In the genomic region with DNA sequence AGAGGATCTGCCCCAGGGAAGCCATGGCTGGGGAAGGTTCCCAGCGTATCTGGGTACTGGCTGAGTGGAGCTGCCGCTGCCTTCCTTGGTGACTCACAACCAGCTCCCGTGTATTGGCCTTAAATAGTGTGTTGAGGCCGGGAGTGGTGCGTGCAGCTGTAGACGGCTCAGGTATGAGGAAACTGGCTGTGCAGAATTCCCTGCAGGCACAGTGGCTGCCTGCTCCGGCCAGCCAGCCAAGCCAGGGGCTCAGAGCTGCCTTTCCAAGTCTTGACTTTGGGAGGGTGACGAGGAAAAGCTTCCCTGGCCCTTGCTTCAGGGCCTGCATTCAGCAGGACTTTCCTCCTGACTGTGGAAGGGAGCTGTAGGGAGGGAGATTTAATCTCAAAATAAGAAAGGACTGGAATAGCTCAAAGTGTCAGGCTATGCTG, we compare ENCODE assay signal across 17 cellular contexts. TPM values are rescaled to one million over a fixed set of nuclear protein-coding genes. Genes with fewer than 3 reads are reported as not detected.
DNase-seq lines count a peak whose midpoint lies in the region; ATAC-seq, FAIRE-seq and TF ChIP-seq lines count a peak whose summit lies in the region.
"Had no signal": no experiment of that assay in that cellular context is flagged by ENCODE, and none has a peak within 500 bp of the region (broad histone marks: within the 10 kb centered on the region; RNA-seq: fewer than 3 reads in every experiment).

Gene VTCN1 (minus strand): TSS at position 97 of the 431 bp plus-strand sequence. CDS start 72 bp downstream, at position 25.

- H3K27ac ChIP-seq in left ventricle myocardium inferior (replicated peaks), result no peak within 1 kb of the TSS
- H3K27ac ChIP-seq: gastrocnemius medialis had no signal

- peaks cover 11% of the 10 kb centered on the region for H3K27me3 ChIP-seq in left ventricle myocardium inferior (ENCODE audit: low read depth)
- H3K27me3 ChIP-seq: gastrocnemius medialis had no signal

- ATAC-seq in esophagus mucosa (peak; percentile 98), mucosa of descending colon (peak; percentile 95)
- ATAC-seq: gastrocnemius medialis had no signal

- no peaks in the 10 kb centered on the region for H3K36me3 ChIP-seq in mucosa of descending colon (ENCODE audit: low read depth)
- no peaks in the 10 kb centered on the region for H3K36me3 ChIP-seq in left ventricle myocardium inferior
- H3K36me3 ChIP-seq: gastrocnemius medialis had no signal

- TF ChIP-seq CTCF in mucosa of descending colon (IDR thresholded peaks at IDR 0.05) (no peak), left ventricle myocardium inferior (IDR thresholded peaks at IDR 0.05; ENCODE audit: borderline replicate concordance) (no peak)

- H3K9me3 ChIP-seq in mucosa of descending colon (no peaks in the 10 kb centered on the region), left ventricle myocardium inferior (replicated peaks) (no peaks in the 10 kb centered on the region)
- H3K9me3 ChIP-seq: gastrocnemius medialis had no signal

- H3K4me3 ChIP-seq in mucosa of descending colon (no peak within 1 kb of the TSS), left ventricle myocardium inferior (no peak within 1 kb of the TSS)
- H3K4me3 ChIP-seq: gastrocnemius medialis had no signal

- no peaks in the 10 kb centered on the region for H3K4me1 ChIP-seq in mucosa of descending colon (ENCODE audit: low read depth)
- peaks cover 1% of the 10 kb centered on the region for H3K4me1 ChIP-seq in left ventricle myocardium inferior
- H3K4me1 ChIP-seq: gastrocnemius medialis had no signal

- FAIRE-seq in frontal cortex (lab: Jason Lieb, UNC), result no peak

- DNase-seq in SIG-M5 treated with dmso at 0.1 percent for 504 hours (lab: John Stamatoyannopoulos, UW; ENCODE audit: unreplicated experiment) (peak; percentile 74), SIG-M5 (lab: John Stamatoyannopoulos, UW) (no peak), mucosa of descending colon (peak; percentile 16 to 47 (median 36)), left ventricle myocardium inferior (no peak), frontal cortex (ENCODE audit: low spot score in 2 of 2) (no peak), NCI-H146 treated with DMSO at 0.1 percent for 48 hours (lab: John Stamatoyannopoulos, UW; ENCODE audit: unreplicated experiment) (no peak), NCI-H345 (lab: John Stamatoyannopoulos, UW) (no peak)
- DNase-seq: 8988T; activated CD4-positive, alpha-beta T cell treated with anti-CD3 and anti-CD28 coated beads, Interleukin-2, amount 10 ng/mL, durations not matched to agents 24 days and 14 days; activated naive CD8-positive, alpha-beta T cell treated with anti-CD3 and anti-CD28 coated beads, Interleukin-2, amount 10 ng/mL, durations not matched to agents 7 days and 5 days; activated T-cell treated with anti-CD3 and anti-CD28 coated beads, Interleukin-2, amount 50 U/mL, for 24 hours; gastrocnemius medialis; HFFc6; NCI-H2081; posterior cingulate gyrus; T1000 had no signal

- intact Hi-C loops in mucosa of descending colon (cut with DNase I, micrococcal nuclease) (no loop called here), left ventricle myocardium inferior (cut with micrococcal nuclease) (no loop called here)

RNA-seq across cellular contexts. Expression of gene VTCN1, which starts in this region (rescaled TPM):
- total RNA-seq in esophagus mucosa (1.0 TPM), mucosa of descending colon (not detected), left ventricle myocardium inferior (not detected), frontal cortex (0.41 TPM)
- total RNA-seq: activated CD4-positive, alpha-beta T cell treated with anti-CD3 and anti-CD28 coated beads, Interleukin-2, amount 10 ng/mL, durations not matched to agents 24 days and 14 days; activated naive CD8-positive, alpha-beta T cell treated with anti-CD3 and anti-CD28 coated beads, Interleukin-2, amount 10 ng/mL, durations not matched to agents 7 days and 5 days; gastrocnemius medialis; HFFc6 had no signal

Comparison
In these comparisons a context has a peak if more than half of its experiments do, and no peak if none do; other contexts are left out.
1. Peak in DNase-seq and ATAC-seq in mucosa of descending colon; RNA of the gene not detected or under 1 TPM.